8 cellular contexts compared by ENCODE assay signal in genomic region chr7:151059362-151060112, GRCh38.
DNase-seq lines count a peak whose midpoint lies in the region; ATAC-seq and TF ChIP-seq lines count a peak whose summit lies in the region.

SLC4A2 (plus strand) TSS chr7:151059589; CDS start chr7:151061988, 2,399 bp downstream.

- peak; percentile 68 for TF ChIP-seq CTCF in MM.1S (IDR thresholded peaks at IDR 0.05; ENCODE audit: low read length)
- TF ChIP-seq CTCF in astrocyte of the cerebellum (IDR thresholded peaks at IDR 0.05; ENCODE audit: low read depth, low read length, missing control alignments): peak; percentile 55

- H3K36me3 ChIP-seq in MM.1S (replicated peaks; ENCODE audit: insufficient read depth, low read length): no peaks in the 10 kb centered on the region
- peaks cover 5% of the 10 kb centered on the region for H3K36me3 ChIP-seq in rectal smooth muscle tissue (ENCODE audit: control insufficient read depth, insufficient read depth, low read length)

- DNase-seq in EH (ENCODE audit: low read depth): peak; percentile 72
- DNase-seq in MM.1S: peak; percentile 85
- peak; percentile 61 for DNase-seq in T-helper 9 cell
- no peak for DNase-seq in astrocyte of the cerebellum (ENCODE audit: low read depth)
- DNase-seq in hepatic stellate cell (ENCODE audit: low spot score): peak; percentile 96

- peak within 1 kb of the TSS; percentile 98 for H3K4me2 ChIP-seq in MM.1S (ENCODE audit: low read depth, low read length)

- H3K79me2 ChIP-seq in MM.1S (ENCODE audit: low read length): peaks cover 36% of the 10 kb centered on the region

- in situ Hi-C loops in astrocyte of the cerebellum (cut with HindIII; ENCODE audit: low sequenced_read_pairs): no loop called here

- H3K4me1 ChIP-seq in MM.1S (ENCODE audit: low read length): peaks cover 6% of the 10 kb centered on the region
- H3K4me1 ChIP-seq in rectal smooth muscle tissue (ENCODE audit: control insufficient read depth, insufficient read depth, low read length): peaks cover 25% of the 10 kb centered on the region

- no peaks in the 10 kb centered on the region for H3K9me2 ChIP-seq in MM.1S (replicated peaks; ENCODE audit: insufficient read depth, low read length)

- no peaks in the 10 kb centered on the region for H3K9me3 ChIP-seq in MM.1S (replicated peaks; ENCODE audit: insufficient read depth, low read length)

- H3K9ac ChIP-seq in MM.1S (ENCODE audit: low read length) (peak within 1 kb of the TSS; percentile 66), rectal smooth muscle tissue (ENCODE audit: low read length) (peak within 1 kb of the TSS; percentile 72)

- peak within 1 kb of the TSS; percentile 90 for H2AFZ ChIP-seq in MM.1S (ENCODE audit: low read length)

- H3F3A ChIP-seq in MM.1S (ENCODE audit: insufficient read depth, low read length): peaks cover 12% of the 10 kb centered on the region

- peak within 1 kb of the TSS; percentile 87 for H3K4me3 ChIP-seq in MM.1S (ENCODE audit: low read length)
- peak within 1 kb of the TSS; percentile 84 for H3K4me3 ChIP-seq in astrocyte of the cerebellum (ENCODE audit: low read depth, low read length)
- H3K4me3 ChIP-seq in rectal smooth muscle tissue (ENCODE audit: low read length): peak within 1 kb of the TSS; percentile 74

- H3K27ac ChIP-seq in MM.1S (ENCODE audit: low read length) (peak within 1 kb of the TSS; percentile 65; the same call in 1 of the 2 replicates), rectal smooth muscle tissue (ENCODE audit: low read depth, low read length) (peak within 1 kb of the TSS; percentile 97)

- no peaks in the 10 kb centered on the region for H3K27me3 ChIP-seq in MM.1S (replicated peaks; ENCODE audit: insufficient read depth, low read length)
- H3K27me3 ChIP-seq in rectal smooth muscle tissue (ENCODE audit: control insufficient read depth, insufficient read depth, low read length): no peaks in the 10 kb centered on the region

- no peaks in the 10 kb centered on the region for H4K20me1 ChIP-seq in MM.1S (ENCODE audit: insufficient read depth, low read length)

- peak; percentile 36 for ATAC-seq in GM21723 (IDR thresholded peaks at IDR 0.05; ENCODE audit: unreplicated experiment)
- no peak for ATAC-seq in GM19395 (IDR thresholded peaks at IDR 0.05; ENCODE audit: unreplicated experiment)
